ENCODE assay signal across 2 cellular contexts in the genomic region with DNA sequence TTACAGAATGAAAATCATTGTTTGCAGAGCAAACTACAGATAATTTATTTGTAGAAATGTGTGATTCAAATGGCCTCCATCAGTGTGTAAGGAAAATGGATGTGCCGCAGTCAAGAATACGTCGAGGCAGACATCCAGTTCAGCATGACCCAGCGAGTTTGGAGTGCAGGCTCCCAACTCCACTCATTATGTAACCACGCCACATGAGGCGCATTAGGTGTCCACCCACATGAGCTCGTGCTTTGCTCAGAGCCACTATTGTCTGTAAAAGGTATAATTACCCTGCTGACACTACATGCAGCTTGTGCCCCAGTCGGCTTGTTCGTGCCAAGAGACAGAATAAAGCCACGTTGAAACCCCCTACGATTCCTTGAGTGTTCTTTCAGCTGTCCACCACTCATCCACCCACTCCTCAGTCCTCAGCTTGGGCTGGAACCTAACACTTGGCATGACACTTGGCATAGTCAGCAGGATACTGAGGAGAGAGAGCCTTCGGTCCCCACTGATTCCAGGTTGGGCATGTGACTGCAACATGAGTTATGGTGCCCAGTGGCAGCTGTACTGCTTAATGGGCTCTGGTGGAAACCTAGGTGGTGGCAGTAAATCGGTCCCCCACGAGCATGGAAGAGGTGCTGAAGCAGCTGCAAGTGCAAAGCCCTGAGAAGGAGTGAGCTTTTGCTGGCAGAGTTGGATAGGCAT.
TF ChIP-seq lines count a peak whose summit lies in the region.

No MANE protein-coding gene starts in this region.

TF ChIP-seq in A549, 52 proteins besides CTCF, POLR2A, EP300 and RAD21 (continued from another document):
- no peak for TF ChIP-seq FOXS1 (CRISPR knock-in tag; IDR thresholded peaks at IDR 0.05)
- TF ChIP-seq, protein P1, sequence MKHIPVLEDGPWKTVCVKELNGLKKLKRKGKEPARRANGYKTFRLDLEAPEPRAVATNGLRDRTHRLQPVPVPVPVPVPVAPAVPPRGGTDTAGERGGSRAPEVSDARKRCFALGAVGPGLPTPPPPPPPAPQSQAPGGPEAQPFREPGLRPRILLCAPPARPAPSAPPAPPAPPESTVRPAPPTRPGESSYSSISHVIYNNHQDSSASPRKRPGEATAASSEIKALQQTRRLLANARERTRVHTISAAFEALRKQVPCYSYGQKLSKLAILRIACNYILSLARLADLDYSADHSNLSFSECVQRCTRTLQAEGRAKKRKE (CRISPR knock-in tag; IDR thresholded peaks at IDR 0.05; ENCODE audit: low read depth): no peak
- no peak for TF ChIP-seq MYC (IDR thresholded peaks at IDR 0.05; ENCODE audit: borderline replicate concordance, low read length)
- TF ChIP-seq ZC3H11A (IDR thresholded peaks at IDR 0.05): no peak
- TF ChIP-seq, protein P2, sequence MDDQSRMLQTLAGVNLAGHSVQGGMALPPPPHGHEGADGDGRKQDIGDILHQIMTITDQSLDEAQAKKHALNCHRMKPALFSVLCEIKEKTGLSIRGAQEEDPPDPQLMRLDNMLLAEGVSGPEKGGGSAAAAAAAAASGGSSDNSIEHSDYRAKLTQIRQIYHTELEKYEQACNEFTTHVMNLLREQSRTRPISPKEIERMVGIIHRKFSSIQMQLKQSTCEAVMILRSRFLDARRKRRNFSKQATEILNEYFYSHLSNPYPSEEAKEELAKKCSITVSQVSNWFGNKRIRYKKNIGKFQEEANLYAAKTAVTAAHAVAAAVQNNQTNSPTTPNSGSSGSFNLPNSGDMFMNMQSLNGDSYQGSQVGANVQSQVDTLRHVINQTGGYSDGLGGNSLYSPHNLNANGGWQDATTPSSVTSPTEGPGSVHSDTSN (IDR thresholded peaks at IDR 0.05): no peak
TF ChIP-seq in A549: peak in this region for 0.

TF ChIP-seq in IMR-90, 13 proteins besides CTCF, POLR2A, EP300 and RAD21:
- TF ChIP-seq MXI1 (IDR thresholded peaks at IDR 0.05; ENCODE audit: borderline replicate concordance, low read depth, low read length): no peak
- no peak for TF ChIP-seq CHD1 (IDR thresholded peaks at IDR 0.05; ENCODE audit: low read depth, low read length)
- TF ChIP-seq BHLHE40 (IDR thresholded peaks at IDR 0.05; ENCODE audit: low read depth, low read length): no peak
- no peak for TF ChIP-seq MAZ (IDR thresholded peaks at IDR 0.05; ENCODE audit: borderline replicate concordance, low read depth, low read length)
- TF ChIP-seq, protein P3, sequence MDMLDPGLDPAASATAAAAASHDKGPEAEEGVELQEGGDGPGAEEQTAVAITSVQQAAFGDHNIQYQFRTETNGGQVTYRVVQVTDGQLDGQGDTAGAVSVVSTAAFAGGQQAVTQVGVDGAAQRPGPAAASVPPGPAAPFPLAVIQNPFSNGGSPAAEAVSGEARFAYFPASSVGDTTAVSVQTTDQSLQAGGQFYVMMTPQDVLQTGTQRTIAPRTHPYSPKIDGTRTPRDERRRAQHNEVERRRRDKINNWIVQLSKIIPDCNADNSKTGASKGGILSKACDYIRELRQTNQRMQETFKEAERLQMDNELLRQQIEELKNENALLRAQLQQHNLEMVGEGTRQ (IDR thresholded peaks at IDR 0.05; ENCODE audit: low read depth, low read length): no peak
- TF ChIP-seq, protein P4, sequence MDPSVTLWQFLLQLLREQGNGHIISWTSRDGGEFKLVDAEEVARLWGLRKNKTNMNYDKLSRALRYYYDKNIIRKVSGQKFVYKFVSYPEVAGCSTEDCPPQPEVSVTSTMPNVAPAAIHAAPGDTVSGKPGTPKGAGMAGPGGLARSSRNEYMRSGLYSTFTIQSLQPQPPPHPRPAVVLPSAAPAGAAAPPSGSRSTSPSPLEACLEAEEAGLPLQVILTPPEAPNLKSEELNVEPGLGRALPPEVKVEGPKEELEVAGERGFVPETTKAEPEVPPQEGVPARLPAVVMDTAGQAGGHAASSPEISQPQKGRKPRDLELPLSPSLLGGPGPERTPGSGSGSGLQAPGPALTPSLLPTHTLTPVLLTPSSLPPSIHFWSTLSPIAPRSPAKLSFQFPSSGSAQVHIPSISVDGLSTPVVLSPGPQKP (IDR thresholded peaks at IDR 0.05; ENCODE audit: borderline replicate concordance, low read depth, low read length): no peak
- TF ChIP-seq SMC3 (IDR thresholded peaks at IDR 0.05; ENCODE audit: low read depth, low read length): no peak
- no peak for TF ChIP-seq CEBPB (IDR thresholded peaks at IDR 0.05; ENCODE audit: low read depth, low read length)
- TF ChIP-seq NFE2L2 (IDR thresholded peaks at IDR 0.05; ENCODE audit: low read depth, low read length): no peak
- TF ChIP-seq RCOR1 (IDR thresholded peaks at IDR 0.05; ENCODE audit: insufficient replicate concordance, low read length): no peak
